Comparison of ENCODE assay signal across 8 cellular contexts in the genomic region with DNA sequence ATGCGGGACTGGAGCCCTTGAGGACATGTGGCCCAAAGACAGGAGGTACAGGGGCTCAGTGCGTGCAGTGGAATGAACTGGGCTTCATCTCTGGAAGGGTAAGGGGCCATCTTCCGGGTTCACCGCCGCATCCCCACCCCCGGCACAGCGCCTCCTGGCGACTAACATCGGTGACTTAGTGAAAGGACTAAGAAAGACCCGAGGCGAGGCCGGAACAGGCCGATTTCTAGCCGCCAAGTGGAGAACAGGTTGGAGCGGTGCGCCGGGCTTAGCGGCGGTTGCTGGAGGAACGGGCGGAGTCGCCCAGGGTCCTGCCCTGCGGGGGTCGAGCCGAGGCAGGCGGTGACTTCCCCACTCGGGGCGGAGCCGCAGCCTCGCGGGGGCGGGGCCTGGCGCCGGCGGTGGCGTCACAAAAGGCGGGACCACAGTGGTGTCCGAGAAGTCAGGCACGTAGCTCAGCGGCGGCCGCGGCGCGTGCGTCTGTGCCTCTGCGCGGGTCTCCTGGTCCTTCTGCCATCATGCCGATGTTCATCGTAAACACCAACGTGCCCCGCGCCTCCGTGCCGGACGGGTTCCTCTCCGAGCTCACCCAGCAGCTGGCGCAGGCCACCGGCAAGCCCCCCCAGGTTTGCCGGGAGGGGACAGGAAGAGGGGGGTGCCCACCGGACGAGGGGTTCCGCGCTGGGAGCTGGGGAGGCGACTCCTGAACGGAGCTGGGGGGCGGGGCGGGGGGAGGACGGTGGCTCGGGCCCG. TPM values are rescaled to one million over a fixed set of nuclear protein-coding genes. Genes with fewer than 3 reads are reported as not detected.
A peak's percentile ranks its signal among the peaks of the same experiment; 100 is the strongest.
DNase-seq lines count a peak whose midpoint lies in the region; ATAC-seq and TF ChIP-seq lines count a peak whose summit lies in the region.

A gene (plus strand): TSS at position 427 of the 753 bp plus-strand sequence. CDS start 92 bp downstream, at position 519.

- intact Hi-C loops in PC-9 (cut with micrococcal nuclease; ENCODE audit: unreplicated experiment) = no loop called here

- H3K4me1 ChIP-seq in PC-9 (replicated peaks; ENCODE audit: insufficient read depth) = peaks cover 19% of the 10 kb centered on the region
- H3K4me1 ChIP-seq in mucosa of rectum (ENCODE audit: control insufficient read depth in 2 of 2, insufficient read depth in 2 of 2, low read length in 2 of 2) = peaks cover 22 to 24% of the 10 kb centered on the region in 2 donors

- peak within 1 kb of the TSS; percentile 80 to 95 for H3K9ac ChIP-seq in mucosa of rectum (ENCODE audit: low read depth in 1 of 2, low read length in 2 of 2)

- H2AFZ ChIP-seq in PC-9 = peak within 1 kb of the TSS; percentile 86

- peak; percentile 90 for TF ChIP-seq POLR2A in erythroblast (IDR thresholded peaks at IDR 0.05; ENCODE audit: low read length)

- POLR2A ChIA-PET in PC-9 (lab: Charles Lee; ENCODE audit: unreplicated experiment) = interaction anchor here (0.5 to 1.5 kb wide), 6 partner anchors 10 to 689 kb away, joined by 3 to 17 read pairs (median 4); no protein-coding TSS in a partner anchor

- peak; percentile 84 for TF ChIP-seq CTCF in PC-9 (conservative IDR thresholded peaks at IDR 0.05)

- H3K27ac ChIP-seq in PC-9 (peak within 1 kb of the TSS; percentile 79), mucosa of rectum (ENCODE audit: low read depth in 2 of 2, low read length in 2 of 2) (peak within 1 kb of the TSS; percentile 96 to 97)

- peaks cover 56% of the 10 kb centered on the region; the same call in 1 of the 2 replicates for H3F3A ChIP-seq in PC-9 (ENCODE audit: insufficient read depth, low read depth)

- no TSS peak for BruUV-seq in PC-9 (replicated peaks; lab: Mats Ljungman, UMichigan)

- H3K79me2 ChIP-seq in PC-9 (ENCODE audit: low read depth) = peaks cover 31% of the 10 kb centered on the region

- H3K36me3 ChIP-seq in PC-9 (ENCODE audit: low read depth) (peaks cover 18% of the 10 kb centered on the region), mucosa of rectum (ENCODE audit: control insufficient read depth in 2 of 2, insufficient read depth in 2 of 2, low read length in 2 of 2) (peaks cover 10 to 14% of the 10 kb centered on the region in 2 donors)

- ATAC-seq in GM21619 (IDR thresholded peaks at IDR 0.05; ENCODE audit: unreplicated experiment) = peak; percentile 80

- H4K20me1 ChIP-seq in PC-9 (ENCODE audit: insufficient read depth) = peaks cover 19% of the 10 kb centered on the region

- no peaks in the 10 kb centered on the region for H3K27me3 ChIP-seq in PC-9 (ENCODE audit: insufficient read depth, low read depth)
- H3K27me3 ChIP-seq in mucosa of rectum (ENCODE audit: control insufficient read depth in 2 of 2, insufficient read depth in 2 of 2, low read length in 2 of 2) = no peaks in the 10 kb centered on the region

- H3K4me2 ChIP-seq in PC-9 = peak within 1 kb of the TSS; percentile 100

- H3K9me3 ChIP-seq in PC-9 (ENCODE audit: insufficient read depth, low read depth) (no peaks in the 10 kb centered on the region), mucosa of rectum (ENCODE audit: control insufficient read depth in 2 of 2, low read length in 2 of 2) (no peaks in the 10 kb centered on the region)

- CTCF ChIA-PET in PC-9 (lab: Charles Lee) = interaction anchor here (0.5 to 0.9 kb wide), 4 partner anchors 28 to 748 kb away, joined by 3 to 14 read pairs (median 4); no protein-coding TSS in a partner anchor

- H3K9me2 ChIP-seq in PC-9 (ENCODE audit: insufficient read depth) = no peaks in the 10 kb centered on the region

- DNase-seq in DMS53 treated with DMSO at 0.1 percent for 48 hours (lab: John Stamatoyannopoulos, UW; ENCODE audit: unreplicated experiment) (peak; percentile 65), PC-9 (peak; percentile 81 to 96), erythroblast (lab: John Stamatoyannopoulos, UW) (peak; percentile 89 to 94)
- DNase-seq in Jurkat, Clone E6-1 (ENCODE audit: low read depth, low spot score) = peak; percentile 94
- DNase-seq in activated T-cell treated with anti-CD3 and anti-CD28 coated beads, Interleukin-2, amount 50 U/mL, for 1 hour = peak; percentile 99
- peak; percentile 99 for DNase-seq in stimulated activated CD8-positive, alpha-beta memory T cell treated with anti-CD3 and anti-CD28 coated beads, Interleukin-4, amount 100 ng/mL, for 48 hours

- H3K4me3 ChIP-seq in Jurkat, Clone E6-1 (ENCODE audit: low read length) = peak within 1 kb of the TSS; percentile 86
- H3K4me3 ChIP-seq in PC-9 (peak within 1 kb of the TSS; percentile 80), mucosa of rectum (ENCODE audit: low read length in 2 of 2) (peak within 1 kb of the TSS; percentile 84 to 93)

RNA-seq across cellular contexts. Expression of the gene that starts here (rescaled TPM):
- 1,317 TPM for polyA plus RNA-seq in Jurkat, Clone E6-1 (2012; ENCODE audit: insufficient read depth, insufficient read length)
- total RNA-seq in PC-9 (2021) = 531 and 695 TPM in 2 replicates

Comparison
In these comparisons a context has a peak if more than half of its experiments do, and no peak if none do; other contexts are left out.
1. Peak in every context shown above with its lines: DNase-seq, ATAC-seq, H3K4me3 ChIP-seq and H3K27ac ChIP-seq.